Comparison of ENCODE assay signal across 8 cellular contexts in the genomic region with DNA sequence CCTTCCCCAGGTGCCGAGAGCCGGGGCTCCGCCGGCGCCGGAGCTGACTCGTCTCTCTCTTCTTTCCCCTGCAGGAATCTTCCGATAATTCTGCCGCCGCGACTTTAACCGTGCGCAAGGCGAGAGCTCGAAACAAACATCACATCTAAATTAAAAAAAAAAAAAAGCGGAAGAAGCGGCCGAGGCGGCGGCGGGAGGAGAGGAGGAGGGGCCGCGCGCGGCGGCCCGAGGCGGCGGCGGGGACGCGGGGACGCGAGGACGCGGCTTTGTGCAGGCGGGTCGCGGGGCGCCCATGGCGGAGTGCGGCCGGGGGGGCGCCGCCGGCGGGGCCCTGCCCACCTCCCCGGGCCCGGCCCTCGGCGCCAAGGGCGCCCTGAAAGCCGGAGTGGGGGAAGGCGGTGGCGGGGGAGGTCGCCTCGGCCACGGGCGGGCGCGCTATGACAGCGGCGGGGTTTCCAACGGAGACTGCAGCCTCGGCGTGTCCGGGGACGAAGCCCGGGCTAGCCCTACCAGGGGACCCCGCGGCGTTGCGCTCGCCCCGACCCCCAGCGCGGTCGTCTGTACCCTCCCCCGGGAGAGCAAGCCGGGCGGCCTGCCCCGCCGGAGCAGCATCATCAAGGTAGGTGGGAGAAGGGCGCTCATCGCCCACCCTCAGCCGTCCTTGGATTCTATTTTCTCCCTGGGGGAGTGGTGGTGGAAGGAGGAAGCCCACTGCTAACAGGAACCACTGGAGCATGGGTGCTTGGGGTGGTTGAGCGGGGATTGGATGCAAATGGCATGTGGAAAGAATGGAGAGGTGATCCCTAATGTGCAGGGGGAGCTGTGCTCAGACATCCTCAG. TPM values are rescaled to one million over a fixed set of nuclear protein-coding genes. Genes with fewer than 3 reads are reported as not detected.
A peak's percentile ranks its signal among the peaks of the same experiment; 100 is the strongest.
DNase-seq lines count a peak whose midpoint lies in the region; ATAC-seq and TF ChIP-seq lines count a peak whose summit lies in the region.

Gene PLCL2 (plus strand): TSS at position 208 of the 840 bp plus-strand sequence. CDS start 85 bp downstream, at position 293.

- peak within 1 kb of the TSS; percentile 95 to 98 (median 96) for H3K27ac Mint-ChIP-seq in CD4-positive, alpha-beta memory T cell

- CTCF ChIA-PET in CD4-positive, alpha-beta memory T cell (lab: Charles Lee; ENCODE audit: partially characterized antibody), result interaction anchor here (0.7 to 3.1 kb wide), 30 partner anchors 11 to 350 kb away, joined by 3 to 28 read pairs (median 6); no protein-coding TSS in a partner anchor

- no peaks in the 10 kb centered on the region for H3K9me3 Mint-ChIP-seq in CD4-positive, alpha-beta memory T cell

- H3K4me3 ChIP-seq in CD4-positive, alpha-beta memory T cell (ENCODE audit: low read length in 2 of 2), result peak within 1 kb of the TSS; percentile 96 to 97
- H3K4me3 ChIP-seq in HL-60 (replicated peaks; ENCODE audit: insufficient read depth, low read length), result peak within 1 kb of the TSS; percentile 94
- H3K4me3 ChIP-seq in sigmoid colon, result peak within 1 kb of the TSS; percentile 61 to 81 (median 74)

- POLR2A ChIA-PET in CD4-positive, alpha-beta memory T cell (lab: Charles Lee; ENCODE audit: partially characterized antibody), result interaction anchor here (0.6 to 9.5 kb wide), 31 partner anchors 9 to 608 kb away, joined by 3 to 180 read pairs (median 4); no protein-coding TSS in a partner anchor

- H3K27me3 Mint-ChIP-seq in CD4-positive, alpha-beta memory T cell, result no peaks in the 10 kb centered on the region

- H3K36me3 Mint-ChIP-seq in CD4-positive, alpha-beta memory T cell, result peaks cover 0 to 30% of the 10 kb centered on the region in 2 donors

- TF ChIP-seq EP300 in sigmoid colon (IDR thresholded peaks at IDR 0.05), result no peak

- H3K27ac ChIP-seq in CD4-positive, alpha-beta memory T cell (ENCODE audit: low read depth, low read length), result peak within 1 kb of the TSS; percentile 87
- H3K27ac ChIP-seq in HL-60 (replicated peaks), result peak within 1 kb of the TSS; percentile 90
- H3K27ac ChIP-seq in angular gyrus (ENCODE audit: low read depth, low read length), result peak within 1 kb of the TSS; percentile 78
- peak within 1 kb of the TSS; percentile 77 to 88 (median 82) for H3K27ac ChIP-seq in sigmoid colon

- intact Hi-C loops in CD4-positive, alpha-beta memory T cell (cut with micrococcal nuclease), result loop anchor here (1.0 to 5.0 kb wide), 5 partner anchors 43 to 348 kb away; no protein-coding TSS in a partner anchor
- intact Hi-C loops in T-helper 1 cell treated with Interleukin-12 subunit alpha and Interleukin-12 subunit beta and Interleukin-4 antibody, amounts not matched to agents 30 ng/mL and 1 ng/mL, for 36 hours (cut with micrococcal nuclease), result loop anchor here (1.0 to 5.0 kb wide), 10 partner anchors 138 to 1542 kb away; partner anchors contain the start of genes RFTN1, SATB1 and TBC1D5
- intact Hi-C loops in sigmoid colon (cut with DNase I), result loop anchor here (5.0 kb wide), 1 partner anchor 43 kb away; no protein-coding TSS in a partner anchor

- H3K4me1 ChIP-seq in CD4-positive, alpha-beta memory T cell (ENCODE audit: insufficient read depth, low read length), result peaks cover 40% of the 10 kb centered on the region
- H3K4me1 ChIP-seq in sigmoid colon, result peaks cover 0 to 25% (median 11%) of the 10 kb centered on the region in 4 donors

- TF ChIP-seq CTCF in HL-60 (IDR thresholded peaks at IDR 0.05; ENCODE audit: insufficient read depth, low read length) (no peak), sigmoid colon (IDR thresholded peaks at IDR 0.05) (no peak)

- peaks cover 31 to 53% (median 37%) of the 10 kb centered on the region in 4 donors for H3K4me1 Mint-ChIP-seq in CD4-positive, alpha-beta memory T cell

- peak within 1 kb of the TSS; percentile 97 to 99 (median 97) for H3K4me3 Mint-ChIP-seq in CD4-positive, alpha-beta memory T cell

- H3K36me3 ChIP-seq in CD4-positive, alpha-beta memory T cell (ENCODE audit: insufficient read depth, low read length), result no peaks in the 10 kb centered on the region
- H3K36me3 ChIP-seq in sigmoid colon, result no peaks in the 10 kb centered on the region

- H3K27me3 ChIP-seq in CD4-positive, alpha-beta memory T cell (ENCODE audit: insufficient read depth, low read length), result no peaks in the 10 kb centered on the region
- H3K27me3 ChIP-seq in HL-60 (ENCODE audit: insufficient read depth, poor library complexity, severe bottlenecking) (no peaks in the 10 kb centered on the region), sigmoid colon (no peaks in the 10 kb centered on the region)

- DNase-seq in CD4-positive, alpha-beta memory T cell, result peak; percentile 76 to 89 (median 78)
- peak; percentile 28 to 60 for DNase-seq in HL-60 (ENCODE audit: low read depth in 1 of 2, low spot score in 1 of 2)
- DNase-seq in hepatic stellate cell (ENCODE audit: low spot score), result peak; percentile 54
- DNase-seq in sigmoid colon, result peak; percentile 74
- no peak for DNase-seq in pons (ENCODE audit: low spot score)

- H3K9me3 ChIP-seq in CD4-positive, alpha-beta memory T cell (ENCODE audit: control insufficient read depth in 1 of 2, low read length in 2 of 2), result no peaks in the 10 kb centered on the region
- no peaks in the 10 kb centered on the region for H3K9me3 ChIP-seq in sigmoid colon

- WGBS in sigmoid colon, 2 donors, result 0 to 1% methylated on average over 87 of the region's 87 CpGs

- ATAC-seq in GM19463 (IDR thresholded peaks at IDR 0.05; ENCODE audit: unreplicated experiment), result peak; percentile 34

- TF ChIP-seq POLR2A in sigmoid colon (IDR thresholded peaks at IDR 0.05), result no peak

RNA-seq across cellular contexts. Expression of gene PLCL2, which starts in this region (rescaled TPM):
- 10 to 100 TPM; 67.1 to 69.1 TPM for total RNA-seq in CD4-positive, alpha-beta memory T cell
- 10 to 100 TPM; 64.5 to 89.4 TPM for polyA plus RNA-seq in CD4-positive, alpha-beta memory T cell
- 40.2 and 41.7 TPM in 2 replicates for total RNA-seq in T-helper 1 cell treated with Interleukin-12 subunit alpha and Interleukin-12 subunit beta and Interleukin-4 antibody, amounts not matched to agents 30 ng/mL and 1 ng/mL, for 36 hours
- total RNA-seq in sigmoid colon, result 10 to 100 TPM in 3 of 4 donors, 1 to 10 TPM in 1; 8.0 to 11.8 (median 10.8) TPM
- 10 to 100 TPM in 2 of 3 donors, 1 to 10 TPM in 1; 8.4 to 12.6 (median 12.5) TPM for polyA plus RNA-seq in sigmoid colon

Comparison
In these comparisons a context has a peak if more than half of its experiments do, and no peak if none do; other contexts are left out.
1. RNA of gene PLCL2 (polyA plus RNA-seq): 64.5 to 89.4 TPM in CD4-positive, alpha-beta memory T cell; 8.4 to 12.6 TPM in sigmoid colon; every median in the first group is over 4 times any median in the second.
2. Peak in every context shown above with its lines, with median percentiles within 50 percentile points of each other: H3K27ac ChIP-seq and H3K4me3 ChIP-seq.